In the genomic region with DNA sequence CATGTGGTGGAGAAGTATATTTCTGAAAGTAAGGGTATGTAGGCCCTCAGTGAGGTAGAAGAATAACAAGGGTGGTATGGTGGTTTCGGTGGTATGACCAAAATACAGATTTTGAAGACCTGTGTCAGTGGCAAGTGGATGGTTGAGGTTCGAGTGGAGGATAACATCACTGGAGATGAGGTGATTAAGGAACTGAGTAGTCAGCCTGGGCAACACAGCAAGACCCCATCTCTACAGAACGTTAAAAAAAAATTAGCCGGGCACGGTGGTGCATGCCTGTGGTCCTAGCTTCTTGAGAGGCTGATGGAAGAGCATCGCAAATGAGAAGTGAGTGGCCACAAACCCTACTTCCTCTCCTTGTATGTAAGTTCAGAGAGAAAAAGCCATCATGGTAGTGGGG, we compare ENCODE assay signal across 7 cellular contexts. TPM values are rescaled to one million over a fixed set of nuclear protein-coding genes. Genes with fewer than 3 reads are reported as not detected.
DNase-seq lines count a peak whose midpoint lies in the region; ATAC-seq, FAIRE-seq and TF ChIP-seq lines count a peak whose summit lies in the region.
"Not testable (repeated sequence)": the region's sequence is repeated elsewhere in the genome, so short reads cannot be mapped to it uniquely, and the experiment has no call there.

No MANE protein-coding gene starts in this region.

- not testable (repeated sequence) for DNase-seq in CD8-positive, alpha-beta T cell; activated T-helper 2 cell treated with anti-CD3 and anti-CD28 coated beads, Interferon-gamma antibody, Interleukin-2, Interleukin-4, amounts not matched to agents 10 μg/mL and 5 μg/mL and 100 μg/mL, durations not matched to agents 14 hours and 24 hours and 36 hours (ENCODE audit: low spot score); GM12878 (ENCODE audit: low read depth, low spot score); natural killer cell
- DNase-seq in HT1080 (ENCODE audit: low read depth), result peak; percentile 17
- peak; percentile 28 for DNase-seq in activated CD4-positive, alpha-beta T cell treated with anti-CD3 and anti-CD28 coated beads, Interleukin-2, amount 10 ng/mL, durations not matched to agents 24 days and 14 days
- DNase-seq in iris pigment epithelial cell (ENCODE audit: low read depth), result peak; percentile 0

- H3K27ac Mint-ChIP-seq in CD8-positive, alpha-beta T cell, result peak overlapping the region; percentile 58
- H3K27ac Mint-ChIP-seq in activated CD4-positive, alpha-beta T cell treated with anti-CD3 and anti-CD28 coated beads, Interleukin-2, amount 10 ng/mL, durations not matched to agents 24 days and 14 days, result peak overlapping the region; percentile 0
- H3K27ac Mint-ChIP-seq in activated T-helper 2 cell treated with anti-CD3 and anti-CD28 coated beads, Interferon-gamma antibody, Interleukin-2, Interleukin-4, amounts not matched to agents 10 μg/mL and 5 μg/mL and 100 μg/mL, durations not matched to agents 14 hours and 24 hours and 36 hours, result peak overlapping the region; percentile 3
- peak overlapping the region; percentile 3 to 74 for H3K27ac Mint-ChIP-seq in natural killer cell

- RAD21 ChIA-PET in GM12878 (lab: Charles Lee; ENCODE audit: unreplicated experiment), result not testable (repeated sequence)

- not testable (repeated sequence) for TF ChIP-seq CTCF in CD8-positive, alpha-beta T cell (IDR thresholded peaks at IDR 0.05); GM12878 (IDR thresholded peaks at IDR 0.05 in 2 of 3, conservative IDR thresholded peaks at IDR 0.05 in 1 of 3; ENCODE audit: control insufficient read depth in 2 of 3, extremely low read depth in 1 of 3, insufficient read depth in 1 of 3, low read depth in 3 of 3, low read length in 3 of 3); natural killer cell (IDR thresholded peaks at IDR 0.05)

- H3K4me1 ChIP-seq in CD8-positive, alpha-beta T cell (ENCODE audit: insufficient read depth, low read length); GM12878 (ENCODE audit: control insufficient read depth, insufficient read depth, low read length): not testable (repeated sequence)

- not testable (repeated sequence) for H4K20me1 ChIP-seq in GM12878 (ENCODE audit: control insufficient read depth, insufficient read depth)

- TF ChIP-seq POLR2A in GM12878 (IDR thresholded peaks at IDR 0.05; ENCODE audit: low read depth, low read length), result not testable (repeated sequence)

- not testable (repeated sequence) for FAIRE-seq in GM12878 (lab: Jason Lieb, UNC)

- not testable (repeated sequence) for H3K4me3 ChIP-seq in CD8-positive, alpha-beta T cell (ENCODE audit: low read depth, low read length); GM12878

- intact Hi-C loops in CD8-positive, alpha-beta T cell (cut with DNase I, micrococcal nuclease); activated CD4-positive, alpha-beta T cell treated with anti-CD3 and anti-CD28 coated beads, Interleukin-2, amount 10 ng/mL, durations not matched to agents 24 days and 14 days (cut with micrococcal nuclease); activated T-helper 2 cell treated with anti-CD3 and anti-CD28 coated beads, Interferon-gamma antibody, Interleukin-2, Interleukin-4, amounts not matched to agents 10 μg/mL and 5 μg/mL and 100 μg/mL, durations not matched to agents 14 hours and 24 hours and 36 hours (cut with micrococcal nuclease); GM12878 (cut with micrococcal nuclease; ENCODE audit: unreplicated experiment); natural killer cell (cut with micrococcal nuclease): not testable (repeated sequence)

- not testable (repeated sequence) for H3K4me3 Mint-ChIP-seq in CD8-positive, alpha-beta T cell; activated CD4-positive, alpha-beta T cell treated with anti-CD3 and anti-CD28 coated beads, Interleukin-2, amount 10 ng/mL, durations not matched to agents 24 days and 14 days; activated T-helper 2 cell treated with anti-CD3 and anti-CD28 coated beads, Interferon-gamma antibody, Interleukin-2, Interleukin-4, amounts not matched to agents 10 μg/mL and 5 μg/mL and 100 μg/mL, durations not matched to agents 14 hours and 24 hours and 36 hours (ENCODE audit: low read depth); natural killer cell

- POLR2A ChIA-PET in CD8-positive, alpha-beta T cell (lab: Charles Lee); GM12878 (lab: Charles Lee): not testable (repeated sequence)

- WGBS in GM12878 (ENCODE audit: insufficient coverage, insufficient replicate concordance, low lambda C conversion rate, missing lambda C conversion rate), result 83% methylated on average over 6 of the region's 6 CpGs

- not testable (repeated sequence) for H3K27me3 ChIP-seq in CD8-positive, alpha-beta T cell (ENCODE audit: insufficient read depth, low read length); GM12878 (replicated peaks in 1 of 2; ENCODE audit: control insufficient read depth in 2 of 2, insufficient read depth in 2 of 2, low read length in 1 of 2)

- not testable (repeated sequence) for H3K9ac ChIP-seq in GM12878 (ENCODE audit: control insufficient read depth, insufficient read depth, low read length)

- CTCF ChIA-PET in CD8-positive, alpha-beta T cell (lab: Charles Lee); GM12878 (lab: Yijun Ruan, JAX): not testable (repeated sequence)

- not testable (repeated sequence) for H3K4me1 Mint-ChIP-seq in CD8-positive, alpha-beta T cell (ENCODE audit: low read depth); activated CD4-positive, alpha-beta T cell treated with anti-CD3 and anti-CD28 coated beads, Interleukin-2, amount 10 ng/mL, durations not matched to agents 24 days and 14 days; activated T-helper 2 cell treated with anti-CD3 and anti-CD28 coated beads, Interferon-gamma antibody, Interleukin-2, Interleukin-4, amounts not matched to agents 10 μg/mL and 5 μg/mL and 100 μg/mL, durations not matched to agents 14 hours and 24 hours and 36 hours (ENCODE audit: low read depth)
- peaks cover 0 to 14% of the 10 kb centered on the region in 2 donors for H3K4me1 Mint-ChIP-seq in natural killer cell

- H3K9me3 ChIP-seq in CD8-positive, alpha-beta T cell (ENCODE audit: low read length); GM12878 (replicated peaks; ENCODE audit: control insufficient read depth, insufficient read depth, low read length): not testable (repeated sequence)

- TF ChIP-seq RAD21 in GM12878 (IDR thresholded peaks at IDR 0.05; ENCODE audit: insufficient read depth, low read depth, low read length), result not testable (repeated sequence)

- TSS peak; percentile 23 for BruUV-seq in GM12878 (replicated peaks; lab: Mats Ljungman, UMichigan)

- H3K9me3 Mint-ChIP-seq in CD8-positive, alpha-beta T cell; activated CD4-positive, alpha-beta T cell treated with anti-CD3 and anti-CD28 coated beads, Interleukin-2, amount 10 ng/mL, durations not matched to agents 24 days and 14 days; activated T-helper 2 cell treated with anti-CD3 and anti-CD28 coated beads, Interferon-gamma antibody, Interleukin-2, Interleukin-4, amounts not matched to agents 10 μg/mL and 5 μg/mL and 100 μg/mL, durations not matched to agents 14 hours and 24 hours and 36 hours; natural killer cell: not testable (repeated sequence)

- peaks cover 53% of the 10 kb centered on the region for H3K36me3 Mint-ChIP-seq in CD8-positive, alpha-beta T cell
- peaks cover 33% of the 10 kb centered on the region for H3K36me3 Mint-ChIP-seq in activated CD4-positive, alpha-beta T cell treated with anti-CD3 and anti-CD28 coated beads, Interleukin-2, amount 10 ng/mL, durations not matched to agents 24 days and 14 days (ENCODE audit: low read depth)
- H3K36me3 Mint-ChIP-seq in activated T-helper 2 cell treated with anti-CD3 and anti-CD28 coated beads, Interferon-gamma antibody, Interleukin-2, Interleukin-4, amounts not matched to agents 10 μg/mL and 5 μg/mL and 100 μg/mL, durations not matched to agents 14 hours and 24 hours and 36 hours (ENCODE audit: low read depth), result peaks cover 44% of the 10 kb centered on the region
- H3K36me3 Mint-ChIP-seq in natural killer cell, result not testable (repeated sequence)

- ATAC-seq in CD8-positive, alpha-beta T cell; GM12878; natural killer cell: not testable (repeated sequence)

- H3K4me2 ChIP-seq in GM12878 (ENCODE audit: control insufficient read depth, insufficient read depth), result not testable (repeated sequence)

- not testable (repeated sequence) for H3K27me3 Mint-ChIP-seq in CD8-positive, alpha-beta T cell (ENCODE audit: low read depth); activated CD4-positive, alpha-beta T cell treated with anti-CD3 and anti-CD28 coated beads, Interleukin-2, amount 10 ng/mL, durations not matched to agents 24 days and 14 days; activated T-helper 2 cell treated with anti-CD3 and anti-CD28 coated beads, Interferon-gamma antibody, Interleukin-2, Interleukin-4, amounts not matched to agents 10 μg/mL and 5 μg/mL and 100 μg/mL, durations not matched to agents 14 hours and 24 hours and 36 hours (ENCODE audit: low read depth); natural killer cell (ENCODE audit: low read depth in 2 of 2)

- not testable (repeated sequence) for TF ChIP-seq EP300 in GM12878 (IDR thresholded peaks at IDR 0.05; ENCODE audit: borderline replicate concordance in 1 of 2, control insufficient read depth in 1 of 2, low read depth in 2 of 2, low read length in 2 of 2)

- SMC1A ChIA-PET in GM12878 (lab: Charles Lee; ENCODE audit: uncharacterized antibody, unreplicated experiment), result not testable (repeated sequence)

- not testable (repeated sequence) for H2AFZ ChIP-seq in GM12878 (ENCODE audit: control insufficient read depth, low read depth, low read length)

- H3K79me2 ChIP-seq in GM12878 (ENCODE audit: control insufficient read depth, insufficient read depth, low read length), result not testable (repeated sequence)

- in situ Hi-C loops in GM12878 (cut with MboI), result not testable (repeated sequence)

- not testable (repeated sequence) for H3K36me3 ChIP-seq in CD8-positive, alpha-beta T cell (ENCODE audit: insufficient read depth, low read length); GM12878 (ENCODE audit: control insufficient read depth in 2 of 2, insufficient read depth in 2 of 2, low read length in 1 of 2)

- not testable (repeated sequence) for H3K27ac ChIP-seq in CD8-positive, alpha-beta T cell (ENCODE audit: low read depth, low read length); GM12878 (ENCODE audit: control insufficient read depth, insufficient read depth)

RNA-seq across cellular contexts. Expression of a gene that starts 15.4 kb away (rescaled TPM):
- 100 to 1,000 TPM; 238 to 240 TPM for total RNA-seq in CD8-positive, alpha-beta T cell
- total RNA-seq in HT1080 (2014; rRNA removed; shearing (Covaris generic)), result 38.4 and 42.0 TPM in 2 replicates
- polyA plus RNA-seq in HT1080 (2015; cell fraction: cytosol; rRNA removed), result 5.1 and 6.2 TPM in 2 replicates
- 45.9 and 52.4 TPM in 2 replicates for polyA plus RNA-seq in HT1080 (2015; cell fraction: nucleus; rRNA removed)
- 74.9 and 77.0 TPM in 2 replicates for total RNA-seq in activated CD4-positive, alpha-beta T cell treated with anti-CD3 and anti-CD28 coated beads, Interleukin-2, amount 10 ng/mL, durations not matched to agents 24 days and 14 days
- total RNA-seq in activated T-helper 2 cell treated with anti-CD3 and anti-CD28 coated beads, Interferon-gamma antibody, Interleukin-2, Interleukin-4, amounts not matched to agents 10 μg/mL and 5 μg/mL and 100 μg/mL, durations not matched to agents 14 hours and 24 hours and 36 hours, result 70.0 and 72.4 TPM in 2 replicates
- total RNA-seq in GM12878 (2013; cell fraction: nucleolus; rRNA removed), result 233 and 235 TPM in 2 replicates
- total RNA-seq in GM12878 (2014; rRNA removed) (49.6 and 59.7 TPM in 2 replicates), GM12878 (2014; rRNA removed; fragmentation: Illumina TruSeq; extraction: Trizol) (78.7 and 81.7 TPM in 2 replicates), GM12878 (2021) (59.9 and 60.7 TPM in 2 replicates), natural killer cell (100 to 1,000 TPM; 105 to 134 (median 107) TPM)
- 11.8 TPM for polyA plus RNA-seq in GM12878 (2011; ENCODE audit: low read depth)
- polyA plus RNA-seq in GM12878 (2011; rRNA removed) (20.1 and 31.4 TPM in 2 replicates), GM12878 (2014; fragmentation: Illumina TruSeq; extraction: Trizol) (44.7 and 54.1 TPM in 2 replicates), GM12878 (2014; fragmentation: Nextera tagmentation; extraction: Ambion mirVana) (1 to 10 TPM; 9.0 to 9.2 TPM), GM12878 (2014; rRNA removed) (21.0 and 23.2 TPM in 2 replicates), GM12878 (2016; fragmentation: Nextera tagmentation; extraction: Ambion mirVana) (10 to 100 TPM; 26.9 to 29.8 TPM)
- 7.0 and 8.2 TPM in 2 replicates for polyA plus RNA-seq in GM12878 (2011; cell fraction: cytosol; rRNA removed)
- 22.8 and 37.6 TPM in 2 replicates for polyA plus RNA-seq in GM12878 (2011; cell fraction: nucleus; rRNA removed)
- 16.6 and 19.3 TPM in 2 replicates for polyA plus RNA-seq in GM12878 (2012)
- 26.8 and 43.7 TPM in 2 replicates for polyA minus RNA-seq in GM12878 (2011; rRNA and poly(A)+ RNA removed)
- 18.0 and 21.0 TPM in 2 replicates for polyA minus RNA-seq in GM12878 (2011; cell fraction: cytosol; rRNA and poly(A)+ RNA removed)
- 24.2 and 39.1 TPM in 2 replicates for polyA minus RNA-seq in GM12878 (2011; cell fraction: nucleus; rRNA and poly(A)+ RNA removed)

RNA-seq across cellular contexts. Expression of a gene that starts 51.9 kb away (rescaled TPM):
- 1 to 10 TPM; 4.6 to 5.9 TPM for total RNA-seq in CD8-positive, alpha-beta T cell
- 10.4 and 14.8 TPM in 2 replicates for total RNA-seq in HT1080 (2014; rRNA removed; shearing (Covaris generic))
- 5.2 and 6.4 TPM in 2 replicates for polyA plus RNA-seq in HT1080 (2015; cell fraction: cytosol; rRNA removed)
- 8.3 and 10.8 TPM in 2 replicates for polyA plus RNA-seq in HT1080 (2015; cell fraction: nucleus; rRNA removed)
- total RNA-seq in activated CD4-positive, alpha-beta T cell treated with anti-CD3 and anti-CD28 coated beads, Interleukin-2, amount 10 ng/mL, durations not matched to agents 24 days and 14 days, result 19.9 and 20.1 TPM in 2 replicates
- total RNA-seq in activated T-helper 2 cell treated with anti-CD3 and anti-CD28 coated beads, Interferon-gamma antibody, Interleukin-2, Interleukin-4, amounts not matched to agents 10 μg/mL and 5 μg/mL and 100 μg/mL, durations not matched to agents 14 hours and 24 hours and 36 hours, result 13.6 and 14.1 TPM in 2 replicates
- total RNA-seq in GM12878 (2013; cell fraction: nucleolus; rRNA removed), result 47.3 and 59.2 TPM in 2 replicates
- total RNA-seq in GM12878 (2014; rRNA removed) (10.3 and 12.3 TPM in 2 replicates), GM12878 (2014; rRNA removed; fragmentation: Illumina TruSeq; extraction: Trizol) (17.5 and 18.7 TPM in 2 replicates), GM12878 (2021) (9.5 and 12.4 TPM in 2 replicates), natural killer cell (1 to 10 TPM; 3.8 to 9.3 (median 5.6) TPM)
- polyA plus RNA-seq in GM12878 (2011; ENCODE audit: low read depth), result 5.2 TPM
- polyA plus RNA-seq in GM12878 (2011; rRNA removed) (8.5 and 14.7 TPM in 2 replicates), GM12878 (2014; fragmentation: Illumina TruSeq; extraction: Trizol) (12.0 and 22.0 TPM in 2 replicates), GM12878 (2014; fragmentation: Nextera tagmentation; extraction: Ambion mirVana) (10 to 100 TPM; 13.6 to 16.9 TPM), GM12878 (2014; rRNA removed) (7.9 and 9.5 TPM in 2 replicates), GM12878 (2016; fragmentation: Nextera tagmentation; extraction: Ambion mirVana) (10 to 100 TPM; 18.7 to 19.4 TPM)
- polyA plus RNA-seq in GM12878 (2011; cell fraction: cytosol; rRNA removed), result 2.3 and 2.9 TPM in 2 replicates
- polyA plus RNA-seq in GM12878 (2011; cell fraction: nucleus; rRNA removed), result 5.5 and 7.7 TPM in 2 replicates
- 4.6 and 4.9 TPM in 2 replicates for polyA plus RNA-seq in GM12878 (2012)
- 7.6 and 10.0 TPM in 2 replicates for polyA minus RNA-seq in GM12878 (2011; rRNA and poly(A)+ RNA removed)
- polyA minus RNA-seq in GM12878 (2011; cell fraction: cytosol; rRNA and poly(A)+ RNA removed), result 4.4 and 4.6 TPM in 2 replicates
- 8.8 and 11.8 TPM in 2 replicates for polyA minus RNA-seq in GM12878 (2011; cell fraction: nucleus; rRNA and poly(A)+ RNA removed)

Comparison
In these comparisons a context has a peak if more than half of its experiments do, and no peak if none do; other contexts are left out.
1. H3K27ac Mint-ChIP-seq: peak in every context shown above with its lines; median percentile 58 in CD8-positive, alpha-beta T cell; 38 in natural killer cell; 3 in activated T-helper 2 cell treated with anti-CD3 and anti-CD28 coated beads, Interferon-gamma antibody, Interleukin-2, Interleukin-4, amounts not matched to agents 10 μg/mL and 5 μg/mL and 100 μg/mL, durations not matched to agents 14 hours and 24 hours and 36 hours; 0 in activated CD4-positive, alpha-beta T cell treated with anti-CD3 and anti-CD28 coated beads, Interleukin-2, amount 10 ng/mL, durations not matched to agents 24 days and 14 days.